Comparison of ENCODE assay signal across 36 cellular contexts in the genomic region with DNA sequence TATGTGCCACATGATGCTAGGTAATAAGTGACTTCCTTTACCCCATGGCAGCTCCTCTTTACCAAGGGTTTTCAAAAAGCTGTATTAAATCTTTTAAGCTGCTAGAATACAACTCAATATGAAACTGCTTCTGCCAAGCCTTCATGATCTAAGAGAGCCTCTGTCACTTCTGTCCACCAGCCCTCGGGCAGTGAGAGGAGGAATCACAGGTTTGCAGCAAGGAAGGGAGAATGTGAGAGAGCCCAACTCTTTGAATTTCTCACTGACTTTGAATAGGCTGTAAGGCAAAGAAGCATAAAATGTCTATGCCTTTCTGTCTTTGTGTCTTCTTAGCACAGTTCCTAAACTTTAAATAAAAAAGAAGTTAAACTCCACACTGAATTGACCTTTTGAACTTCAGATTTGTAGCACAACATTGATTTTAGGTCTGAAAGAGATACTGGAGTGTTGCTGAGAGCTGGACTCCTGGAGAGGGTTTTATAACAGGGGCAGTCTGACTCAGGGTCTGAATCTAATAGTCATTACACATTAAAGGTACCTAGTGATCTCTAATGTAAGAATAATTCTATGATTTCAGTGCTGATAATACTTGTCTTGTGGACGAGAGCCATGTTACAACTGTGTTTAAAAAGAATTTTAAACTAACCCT. TPM values are rescaled to one million over a fixed set of nuclear protein-coding genes. Genes with fewer than 3 reads are reported as not detected.
"Had no signal": no experiment of that assay in that cellular context is flagged by ENCODE, and none has a peak within 500 bp of the region (broad histone marks: within the 10 kb centered on the region; RNA-seq: fewer than 3 reads in every experiment).

No MANE protein-coding gene starts in this region.

- ATAC-seq: activated CD4-positive, alpha-beta T cell treated with anti-CD3 and anti-CD28 coated beads for 36 hours; activated CD8-positive, alpha-beta memory T cell treated with anti-CD3 and anti-CD28 coated beads, Interleukin-2, amount 10 ng/mL, durations not matched to agents 7 days and 5 days; activated CD8-positive, alpha-beta T cell treated with anti-CD3 and anti-CD28 coated beads, Interleukin-2, amount 10 ng/mL, durations not matched to agents 7 days and 5 days; activated naive CD8-positive, alpha-beta T cell treated with anti-CD3 and anti-CD28 coated beads, Interleukin-2, amount 50 U/mL, for 24 hours; body of pancreas; effector memory CD8-positive, alpha-beta T cell; foreskin keratinocyte; gastrocnemius medialis; T-helper 17 cell had no signal

- H3K36me3 Mint-ChIP-seq: activated CD4-positive, alpha-beta memory T cell treated with anti-CD3 and anti-CD28 coated beads for 36 hours; activated CD8-positive, alpha-beta memory T cell treated with anti-CD3 and anti-CD28 coated beads, Interleukin-2, amount 10 ng/mL, durations not matched to agents 7 days and 5 days; activated naive CD4-positive, alpha-beta T cell treated with anti-CD3 and anti-CD28 coated beads, Interleukin-2, amount 50 U/mL, for 24 hours; activated naive CD8-positive, alpha-beta T cell treated with anti-CD3 and anti-CD28 coated beads for 36 hours had no signal

- H3K9me3 Mint-ChIP-seq: activated B cell treated with CpG ODN at 0.5 μM for 24 hours; activated CD4-positive, alpha-beta memory T cell treated with anti-CD3 and anti-CD28 coated beads for 36 hours; activated CD4-positive, alpha-beta T cell treated with anti-CD3 and anti-CD28 coated beads, Interleukin-2, amount 10 ng/mL, durations not matched to agents 24 days and 14 days; activated naive CD4-positive, alpha-beta T cell treated with anti-CD3 and anti-CD28 coated beads for 36 hours; activated naive CD4-positive, alpha-beta T cell treated with anti-CD3 and anti-CD28 coated beads, Interleukin-2, amount 50 U/mL, for 24 hours; activated naive CD8-positive, alpha-beta T cell treated with anti-CD3 and anti-CD28 coated beads for 36 hours; activated naive CD8-positive, alpha-beta T cell treated with anti-CD3 and anti-CD28 coated beads, Interleukin-2, amount 50 U/mL, for 24 hours; activated T-helper 1 cell treated with anti-CD3 and anti-CD28 coated beads, Interleukin-12 subunit alpha, Interleukin-12 subunit beta, Interleukin-2, Interleukin-4 antibody, amounts not matched to agents 30 ng/mL and 10 ng/mL and 1 ng/mL, durations not matched to agents 14 hours and 24 hours and 36 hours; activated T-helper 2 cell treated with anti-CD3 and anti-CD28 coated beads, Interferon-gamma antibody, Interleukin-2, Interleukin-4, amounts not matched to agents 10 μg/mL and 5 μg/mL and 100 μg/mL, durations not matched to agents 14 hours and 24 hours and 36 hours; effector memory CD8-positive, alpha-beta T cell; T-helper 2 cell treated with Interferon-gamma antibody and Interleukin-4, amounts not matched to agents 5 μg/mL and 100 μg/mL, for 36 hours had no signal

- H3K9me3 ChIP-seq: adrenal gland, body of pancreas, esophagus muscularis mucosa, gastrocnemius medialis had no signal

- H3K27me3 ChIP-seq: body of pancreas, foreskin keratinocyte, gastrocnemius medialis had no signal

- H3K4me1 Mint-ChIP-seq: activated B cell treated with CpG ODN at 0.5 μM for 24 hours; activated CD4-positive, alpha-beta T cell treated with anti-CD3 and anti-CD28 coated beads for 36 hours; activated CD4-positive, alpha-beta T cell treated with anti-CD3 and anti-CD28 coated beads, Interleukin-2, amount 10 ng/mL, durations not matched to agents 24 days and 14 days; activated CD8-positive, alpha-beta memory T cell treated with anti-CD3 and anti-CD28 coated beads, Interleukin-2, amount 10 ng/mL, durations not matched to agents 7 days and 5 days; activated naive CD4-positive, alpha-beta T cell treated with anti-CD3 and anti-CD28 coated beads, Interleukin-2, amount 50 U/mL, for 24 hours; activated naive CD8-positive, alpha-beta T cell treated with anti-CD3 and anti-CD28 coated beads for 36 hours; activated naive CD8-positive, alpha-beta T cell treated with anti-CD3 and anti-CD28 coated beads, Interleukin-2, amount 50 U/mL, for 24 hours; T-helper 17 cell had no signal

- H3K4me3 Mint-ChIP-seq: activated B cell treated with CpG ODN at 0.5 μM for 24 hours; activated CD4-positive, alpha-beta memory T cell treated with anti-CD3 and anti-CD28 coated beads for 36 hours; activated CD4-positive, alpha-beta T cell treated with anti-CD3 and anti-CD28 coated beads for 36 hours; activated CD4-positive, alpha-beta T cell treated with anti-CD3 and anti-CD28 coated beads, Interleukin-2, amount 10 ng/mL, durations not matched to agents 24 days and 14 days; activated CD8-positive, alpha-beta memory T cell treated with anti-CD3 and anti-CD28 coated beads, Interleukin-2, amount 10 ng/mL, durations not matched to agents 7 days and 5 days; activated CD8-positive, alpha-beta T cell treated with anti-CD3 and anti-CD28 coated beads, Interleukin-2, amount 10 ng/mL, durations not matched to agents 7 days and 5 days; activated naive CD4-positive, alpha-beta T cell treated with anti-CD3 and anti-CD28 coated beads for 36 hours; activated naive CD4-positive, alpha-beta T cell treated with anti-CD3 and anti-CD28 coated beads, Interleukin-2, amount 50 U/mL, for 24 hours; activated naive CD8-positive, alpha-beta T cell treated with anti-CD3 and anti-CD28 coated beads for 36 hours; activated naive CD8-positive, alpha-beta T cell treated with anti-CD3 and anti-CD28 coated beads, Interleukin-2, amount 50 U/mL, for 24 hours; activated T-helper 1 cell treated with anti-CD3 and anti-CD28 coated beads, Interleukin-12 subunit alpha, Interleukin-12 subunit beta, Interleukin-2, Interleukin-4 antibody, amounts not matched to agents 30 ng/mL and 10 ng/mL and 1 ng/mL, durations not matched to agents 14 hours and 24 hours and 36 hours; effector memory CD8-positive, alpha-beta T cell; T-helper 17 cell; T-helper 2 cell treated with Interferon-gamma antibody and Interleukin-4, amounts not matched to agents 5 μg/mL and 100 μg/mL, for 36 hours had no signal

- H3K36me3 ChIP-seq: adrenal gland, esophagus muscularis mucosa, gastrocnemius medialis, WERI-Rb-1 had no signal

- DNase-seq: activated B cell treated with CpG ODN at 0.5 μM for 24 hours; activated CD4-positive, alpha-beta memory T cell treated with anti-CD3 and anti-CD28 coated beads for 36 hours; activated CD4-positive, alpha-beta T cell treated with anti-CD3 and anti-CD28 coated beads for 36 hours; activated CD4-positive, alpha-beta T cell treated with anti-CD3 and anti-CD28 coated beads, Interleukin-2, amount 10 ng/mL, durations not matched to agents 24 days and 14 days; activated CD4-positive, CD25-positive, alpha-beta regulatory T cell treated with anti-CD3 and anti-CD28 coated beads, Interleukin-2, amount 50 U/mL, for 72 hours; activated CD8-positive, alpha-beta memory T cell treated with anti-CD3 and anti-CD28 coated beads, Interleukin-2, amount 10 ng/mL, durations not matched to agents 7 days and 5 days; activated CD8-positive, alpha-beta memory T cell treated with anti-CD3 and anti-CD28 coated beads, Interleukin-2, amount 50 U/mL, for 4 hours; activated CD8-positive, alpha-beta T cell treated with anti-CD3 and anti-CD28 coated beads, Interleukin-2, amount 10 ng/mL, durations not matched to agents 7 days and 5 days; activated effector memory CD4-positive, alpha-beta T cell treated with anti-CD3 and anti-CD28 coated beads, Interleukin-2, amount 50 U/mL, for 16 hours; activated naive CD4-positive, alpha-beta T cell treated with anti-CD3 and anti-CD28 coated beads for 36 hours; activated naive CD8-positive, alpha-beta T cell treated with anti-CD3 and anti-CD28 coated beads for 36 hours; activated naive CD8-positive, alpha-beta T cell treated with anti-CD3 and anti-CD28 coated beads, Interleukin-2, amount 50 U/mL, for 24 hours; activated T-cell treated with anti-CD3 and anti-CD28 coated beads, Interleukin-2, amount 50 U/mL, for 1 hour; activated T-cell treated with anti-CD3 and anti-CD28 coated beads, Interleukin-2, amount 50 U/mL, for 48 hours; adrenal gland; amygdala; aorta; body of pancreas; caudate nucleus; cortex of kidney; dermis blood vessel endothelial cell; effector CD4-positive, alpha-beta T cell; effector memory CD8-positive, alpha-beta T cell; erythroblast; foreskin keratinocyte; gastrocnemius medialis; glutamatergic neuron; T-helper 1 cell; T-helper 17 cell; T1000; WERI-Rb-1 had no signal

- H3K4me1 ChIP-seq: adrenal gland, body of pancreas, esophagus muscularis mucosa, foreskin keratinocyte, gastrocnemius medialis had no signal

- H3K4me3 ChIP-seq: adrenal gland, body of pancreas, esophagus muscularis mucosa, gastrocnemius medialis had no signal

- H3K27ac ChIP-seq: adrenal gland, body of pancreas, esophagus muscularis mucosa, foreskin keratinocyte, gastrocnemius medialis, WERI-Rb-1 had no signal

- H3K27ac Mint-ChIP-seq: activated B cell treated with CpG ODN at 0.5 μM for 24 hours; activated CD4-positive, alpha-beta memory T cell treated with anti-CD3 and anti-CD28 coated beads for 36 hours; activated CD4-positive, alpha-beta T cell treated with anti-CD3 and anti-CD28 coated beads for 36 hours; activated CD4-positive, alpha-beta T cell treated with anti-CD3 and anti-CD28 coated beads, Interleukin-2, amount 10 ng/mL, durations not matched to agents 24 days and 14 days; activated CD8-positive, alpha-beta memory T cell treated with anti-CD3 and anti-CD28 coated beads, Interleukin-2, amount 10 ng/mL, durations not matched to agents 7 days and 5 days; activated CD8-positive, alpha-beta T cell treated with anti-CD3 and anti-CD28 coated beads, Interleukin-2, amount 10 ng/mL, durations not matched to agents 7 days and 5 days; activated naive CD4-positive, alpha-beta T cell treated with anti-CD3 and anti-CD28 coated beads for 36 hours; activated naive CD4-positive, alpha-beta T cell treated with anti-CD3 and anti-CD28 coated beads, Interleukin-2, amount 50 U/mL, for 24 hours; activated naive CD8-positive, alpha-beta T cell treated with anti-CD3 and anti-CD28 coated beads for 36 hours; activated naive CD8-positive, alpha-beta T cell treated with anti-CD3 and anti-CD28 coated beads, Interleukin-2, amount 50 U/mL, for 24 hours; activated T-helper 1 cell treated with anti-CD3 and anti-CD28 coated beads, Interleukin-12 subunit alpha, Interleukin-12 subunit beta, Interleukin-2, Interleukin-4 antibody, amounts not matched to agents 30 ng/mL and 10 ng/mL and 1 ng/mL, durations not matched to agents 14 hours and 24 hours and 36 hours; activated T-helper 2 cell treated with anti-CD3 and anti-CD28 coated beads, Interferon-gamma antibody, Interleukin-2, Interleukin-4, amounts not matched to agents 10 μg/mL and 5 μg/mL and 100 μg/mL, durations not matched to agents 14 hours and 24 hours and 36 hours; effector memory CD8-positive, alpha-beta T cell; T-helper 17 cell; T-helper 2 cell treated with Interferon-gamma antibody and Interleukin-4, amounts not matched to agents 5 μg/mL and 100 μg/mL, for 36 hours had no signal

RNA-seq across cellular contexts. Expression of gene SATB2, which starts 48.1 kb away (rescaled TPM):
- total RNA-seq: activated CD4-positive, alpha-beta T cell treated with anti-CD3 and anti-CD28 coated beads, Interleukin-2, amount 10 ng/mL, durations not matched to agents 24 days and 14 days; activated CD8-positive, alpha-beta T cell treated with anti-CD3 and anti-CD28 coated beads, Interleukin-2, amount 10 ng/mL, durations not matched to agents 7 days and 5 days; activated T-helper 1 cell treated with anti-CD3 and anti-CD28 coated beads, Interleukin-12 subunit alpha, Interleukin-12 subunit beta, Interleukin-2, Interleukin-4 antibody, amounts not matched to agents 30 ng/mL and 10 ng/mL and 1 ng/mL, durations not matched to agents 14 hours and 24 hours and 36 hours had no signal
